In genomic region chr14:54562334-54562733, GRCh38 we compare ENCODE assay signal across 20 cellular contexts. TPM values are rescaled to one million over a fixed set of nuclear protein-coding genes. Genes with fewer than 3 reads are reported as not detected.
DNase-seq lines count a peak whose midpoint lies in the region; TF ChIP-seq lines count a peak whose summit lies in the region.
"Had no signal": no experiment of that assay in that cellular context is flagged by ENCODE, and none has a peak within 500 bp of the region (broad histone marks: within the 10 kb centered on the region; RNA-seq: fewer than 3 reads in every experiment).

No MANE protein-coding gene starts in this region.

- H3K9me2 ChIP-seq in MM.1S (replicated peaks; ENCODE audit: insufficient read depth, low read length), result no peaks in the 10 kb centered on the region

- CTCF ChIA-PET in A673 (lab: Charles Lee), result no interaction called here

- H3K4me3 ChIP-seq in adipocyte (ENCODE audit: low read length) (no peak overlapping the region), MM.1S (ENCODE audit: low read length) (no peak overlapping the region), A673 (ENCODE audit: low read depth, low read length, poor library complexity, severe bottlenecking) (no peak overlapping the region)
- H3K4me3 ChIP-seq: gastroesophageal sphincter, MG63 had no signal

- H3K9ac ChIP-seq in adipocyte (ENCODE audit: low read length) (no peak overlapping the region), MM.1S (ENCODE audit: low read length) (no peak overlapping the region)

- no peaks in the 10 kb centered on the region for H3K36me3 ChIP-seq in adipocyte (ENCODE audit: control insufficient read depth, insufficient read depth, low read length, severe bottlenecking)
- H3K36me3 ChIP-seq in MM.1S (replicated peaks; ENCODE audit: insufficient read depth, low read length), result no peaks in the 10 kb centered on the region
- no peaks in the 10 kb centered on the region for H3K36me3 ChIP-seq in A673 (ENCODE audit: insufficient read depth, low read length, poor library complexity, severe bottlenecking)
- H3K36me3 ChIP-seq: gastroesophageal sphincter, MG63 had no signal

- H3K4me1 ChIP-seq in adipocyte (ENCODE audit: control insufficient read depth, insufficient read depth, low read length) (peaks cover 17% of the 10 kb centered on the region), MM.1S (ENCODE audit: low read length) (no peaks in the 10 kb centered on the region), A673 (ENCODE audit: insufficient read depth, low read length, poor library complexity, severe bottlenecking) (peaks cover 7% of the 10 kb centered on the region)

- H3K9me3 ChIP-seq in adipocyte (ENCODE audit: control insufficient read depth, low read length) (no peaks in the 10 kb centered on the region), MM.1S (replicated peaks; ENCODE audit: insufficient read depth, low read length) (no peaks in the 10 kb centered on the region), A673 (ENCODE audit: low read depth, low read length, poor library complexity, severe bottlenecking) (no peaks in the 10 kb centered on the region)
- H3K9me3 ChIP-seq: gastroesophageal sphincter, MG63 had no signal

- intact Hi-C loops in A673 (cut with micrococcal nuclease; ENCODE audit: unreplicated experiment), result loop anchor here (5.0 to 10.0 kb wide), 2 partner anchors 195 to 422 kb away; no protein-coding TSS in a partner anchor

- H4K20me1 ChIP-seq in MM.1S (ENCODE audit: insufficient read depth, low read length), result no peaks in the 10 kb centered on the region

- no peaks in the 10 kb centered on the region for H3K27me3 ChIP-seq in adipocyte (replicated peaks; ENCODE audit: control insufficient read depth, insufficient read depth, low read length)
- H3K27me3 ChIP-seq in MM.1S (replicated peaks; ENCODE audit: insufficient read depth, low read length), result no peaks in the 10 kb centered on the region
- no peaks in the 10 kb centered on the region for H3K27me3 ChIP-seq in A673 (replicated peaks; ENCODE audit: insufficient read depth, low read depth, low read length, poor library complexity)
- H3K27me3 ChIP-seq: gastroesophageal sphincter, MG63 had no signal

- DNase-seq in EH (ENCODE audit: low read depth), result peak; percentile 86
- peak; percentile 36 for DNase-seq in HT1080 (ENCODE audit: low read depth)
- peak; percentile 62 for DNase-seq in adipocyte (ENCODE audit: low read depth)
- peak; percentile 23 for DNase-seq in left kidney (ENCODE audit: low read depth, low spot score)
- no peak for DNase-seq in SKM-1 (lab: John Stamatoyannopoulos, UW; ENCODE audit: unreplicated experiment)
- no peak for DNase-seq in MM.1S
- no peak for DNase-seq in COR-L47 (lab: John Stamatoyannopoulos, UW)
- DNase-seq in A673 (ENCODE audit: low spot score), result no peak
- DNase-seq: activated B cell treated with CpG ODN at 0.5 μM for 24 hours; activated CD4-positive, alpha-beta memory T cell treated with anti-CD3 and anti-CD28 coated beads for 36 hours; activated gamma-delta T cell; AML-193; central memory CD4-positive, alpha-beta T cell; DND-41; erythroblast; left colon; MG63; NCI-H146; T-helper 9 cell had no signal

- no peak overlapping the region for H3K4me2 ChIP-seq in MM.1S (ENCODE audit: low read depth, low read length)

- H3K27ac ChIP-seq in MM.1S (ENCODE audit: low read length) (no peak overlapping the region), A673 (ENCODE audit: low read depth, low read length, poor library complexity, severe bottlenecking) (no peak overlapping the region)
- H3K27ac ChIP-seq: gastroesophageal sphincter had no signal

- POLR2A ChIA-PET in A673 (lab: Charles Lee; ENCODE audit: low non-redundant PET), result no interaction called here

- H2AFZ ChIP-seq in MM.1S (ENCODE audit: low read length), result no peak overlapping the region

- no peaks in the 10 kb centered on the region for H3K79me2 ChIP-seq in MM.1S (ENCODE audit: low read length)

- no TSS peak for BruUV-seq in A673 (replicated peaks; lab: Mats Ljungman, UMichigan)

- peaks cover 15% of the 10 kb centered on the region; the same call in 1 of the 2 replicates for H3F3A ChIP-seq in MM.1S (ENCODE audit: insufficient read depth, low read length)

- TF ChIP-seq CTCF in MM.1S (IDR thresholded peaks at IDR 0.05; ENCODE audit: low read length) (no peak), A673 (conservative IDR thresholded peaks at IDR 0.05; ENCODE audit: low read depth, low read length) (no peak)

RNA-seq across cellular contexts. Expression of gene SAMD4A, which starts 4.6 kb away (rescaled TPM):
- 10.0 and 16.3 TPM in 2 replicates for total RNA-seq in HT1080 (2014; rRNA removed; shearing (Covaris generic))
- 8.8 and 10.6 TPM in 2 replicates for polyA plus RNA-seq in HT1080 (2015; cell fraction: cytosol; rRNA removed)
- polyA plus RNA-seq in HT1080 (2015; cell fraction: nucleus; rRNA removed), result 29.2 and 29.6 TPM in 2 replicates
- 19.8 and 26.5 TPM in 2 replicates for total RNA-seq in A673 (2021)

RNA-seq across cellular contexts. Expression of gene CGRRF1, which starts 52.6 kb away (rescaled TPM):
- 6.3 and 8.5 TPM in 2 replicates for total RNA-seq in HT1080 (2014; rRNA removed; shearing (Covaris generic))
- 8.3 and 8.9 TPM in 2 replicates for polyA plus RNA-seq in HT1080 (2015; cell fraction: cytosol; rRNA removed)
- polyA plus RNA-seq in HT1080 (2015; cell fraction: nucleus; rRNA removed), result 7.8 and 8.3 TPM in 2 replicates
- 11.2 and 15.6 TPM in 2 replicates for total RNA-seq in A673 (2021)

Comparison
In these comparisons a context has a peak if more than half of its experiments do, and no peak if none do; other contexts are left out.
1. DNase-seq: peak in EH (single experiment), HT1080 (single experiment), adipocyte (single experiment) and left kidney (single experiment); none in SKM-1 (single experiment), MM.1S (single experiment), COR-L47 (single experiment) and A673 (single experiment).